3 cellular contexts compared by ENCODE assay signal in genomic region chr12:130566446-130567155, GRCh38.
"Had no signal": no experiment of that assay in that cellular context is flagged by ENCODE, and none has a peak within 500 bp of the region (broad histone marks: within the 10 kb centered on the region; RNA-seq: fewer than 3 reads in every experiment).

No MANE protein-coding gene starts in this region.

- DNase-seq: GDM1, GF-D8 had no signal

- H3K4me3 ChIP-seq: GM12878 had no signal

- ATAC-seq: GM12878 had no signal
